ENCODE assay signal across 1 cellular context in the genomic region with DNA sequence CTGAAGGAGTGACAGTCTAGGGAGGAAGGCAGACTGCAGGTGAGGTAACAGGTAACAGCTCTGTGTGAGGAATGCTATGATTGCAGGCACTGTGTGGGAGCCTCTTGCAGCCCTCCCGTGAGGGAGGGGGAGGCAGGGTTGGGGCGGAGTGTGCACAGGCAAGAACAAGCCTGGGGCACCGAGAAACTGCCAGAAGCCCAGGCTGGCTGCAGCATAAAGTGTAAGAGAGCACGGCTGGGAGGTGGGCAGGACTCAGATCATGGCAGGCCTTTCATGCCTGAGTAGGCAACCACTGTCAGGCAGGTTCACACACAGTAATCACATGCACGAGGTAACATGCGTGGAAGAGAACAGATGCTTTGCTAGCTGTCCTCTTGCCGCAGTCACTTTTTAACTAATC.
TF ChIP-seq lines count a peak whose summit lies in the region.

No MANE protein-coding gene starts in this region.

TF ChIP-seq in K562, 482 proteins besides CTCF, POLR2A, EP300 and RAD21 (continued from another document):
- no peak for TF ChIP-seq CTBP1 (IDR thresholded peaks at IDR 0.05; ENCODE audit: borderline replicate concordance)
- TF ChIP-seq, protein P1, sequence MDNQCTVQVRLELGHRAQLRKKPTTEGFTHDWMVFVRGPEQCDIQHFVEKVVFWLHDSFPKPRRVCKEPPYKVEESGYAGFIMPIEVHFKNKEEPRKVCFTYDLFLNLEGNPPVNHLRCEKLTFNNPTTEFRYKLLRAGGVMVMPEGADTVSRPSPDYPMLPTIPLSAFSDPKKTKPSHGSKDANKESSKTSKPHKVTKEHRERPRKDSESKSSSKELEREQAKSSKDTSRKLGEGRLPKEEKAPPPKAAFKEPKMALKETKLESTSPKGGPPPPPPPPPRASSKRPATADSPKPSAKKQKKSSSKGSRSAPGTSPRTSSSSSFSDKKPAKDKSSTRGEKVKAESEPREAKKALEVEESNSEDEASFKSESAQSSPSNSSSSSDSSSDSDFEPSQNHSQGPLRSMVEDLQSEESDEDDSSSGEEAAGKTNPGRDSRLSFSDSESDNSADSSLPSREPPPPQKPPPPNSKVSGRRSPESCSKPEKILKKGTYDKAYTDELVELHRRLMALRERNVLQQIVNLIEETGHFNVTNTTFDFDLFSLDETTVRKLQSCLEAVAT (IDR thresholded peaks at IDR 0.05): no peak
- TF ChIP-seq ILK (tag; IDR thresholded peaks at IDR 0.05; ENCODE audit: borderline replicate concordance, low read depth): no peak
- no peak for TF ChIP-seq FOXJ3 (CRISPR knock-in tag; IDR thresholded peaks at IDR 0.05)
- TF ChIP-seq, protein P2, sequence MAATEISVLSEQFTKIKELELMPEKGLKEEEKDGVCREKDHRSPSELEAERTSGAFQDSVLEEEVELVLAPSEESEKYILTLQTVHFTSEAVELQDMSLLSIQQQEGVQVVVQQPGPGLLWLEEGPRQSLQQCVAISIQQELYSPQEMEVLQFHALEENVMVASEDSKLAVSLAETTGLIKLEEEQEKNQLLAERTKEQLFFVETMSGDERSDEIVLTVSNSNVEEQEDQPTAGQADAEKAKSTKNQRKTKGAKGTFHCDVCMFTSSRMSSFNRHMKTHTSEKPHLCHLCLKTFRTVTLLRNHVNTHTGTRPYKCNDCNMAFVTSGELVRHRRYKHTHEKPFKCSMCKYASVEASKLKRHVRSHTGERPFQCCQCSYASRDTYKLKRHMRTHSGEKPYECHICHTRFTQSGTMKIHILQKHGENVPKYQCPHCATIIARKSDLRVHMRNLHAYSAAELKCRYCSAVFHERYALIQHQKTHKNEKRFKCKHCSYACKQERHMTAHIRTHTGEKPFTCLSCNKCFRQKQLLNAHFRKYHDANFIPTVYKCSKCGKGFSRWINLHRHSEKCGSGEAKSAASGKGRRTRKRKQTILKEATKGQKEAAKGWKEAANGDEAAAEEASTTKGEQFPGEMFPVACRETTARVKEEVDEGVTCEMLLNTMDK (IDR thresholded peaks at IDR 0.05; ENCODE audit: borderline replicate concordance, insufficient read depth, low read depth, low read length, poor library complexity, severe bottlenecking): no peak
- no peak for TF ChIP-seq COPS2 (conservative IDR thresholded peaks at IDR 0.05)
- TF ChIP-seq, protein P3, sequence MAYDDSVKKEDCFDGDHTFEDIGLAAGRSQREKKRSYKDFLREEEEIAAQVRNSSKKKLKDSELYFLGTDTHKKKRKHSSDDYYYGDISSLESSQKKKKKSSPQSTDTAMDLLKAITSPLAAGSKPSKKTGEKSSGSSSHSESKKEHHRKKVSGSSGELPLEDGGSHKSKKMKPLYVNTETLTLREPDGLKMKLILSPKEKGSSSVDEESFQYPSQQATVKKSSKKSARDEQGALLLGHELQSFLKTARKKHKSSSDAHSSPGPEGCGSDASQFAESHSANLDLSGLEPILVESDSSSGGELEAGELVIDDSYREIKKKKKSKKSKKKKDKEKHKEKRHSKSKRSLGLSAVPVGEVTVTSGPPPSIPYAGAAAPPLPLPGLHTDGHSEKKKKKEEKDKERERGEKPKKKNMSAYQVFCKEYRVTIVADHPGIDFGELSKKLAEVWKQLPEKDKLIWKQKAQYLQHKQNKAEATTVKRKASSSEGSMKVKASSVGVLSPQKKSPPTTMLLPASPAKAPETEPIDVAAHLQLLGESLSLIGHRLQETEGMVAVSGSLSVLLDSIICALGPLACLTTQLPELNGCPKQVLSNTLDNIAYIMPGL (CRISPR knock-in tag; IDR thresholded peaks at IDR 0.05): no peak
- TF ChIP-seq MXI1 (IDR thresholded peaks at IDR 0.05; ENCODE audit: low read depth, low read length): no peak
- TF ChIP-seq ZNF586 (CRISPR knock-in tag; conservative IDR thresholded peaks at IDR 0.05): no peak
- no peak for TF ChIP-seq POLR3G (IDR thresholded peaks at IDR 0.05; ENCODE audit: extremely low read depth, insufficient read length, insufficient replicate concordance)
- TF ChIP-seq ETV5 (CRISPR knock-in tag; IDR thresholded peaks at IDR 0.05; ENCODE audit: low read depth): no peak
- TF ChIP-seq ZNF696 (CRISPR knock-in tag; conservative IDR thresholded peaks at IDR 0.05): no peak
- no peak for TF ChIP-seq SMARCB1 (IDR thresholded peaks at IDR 0.05; ENCODE audit: insufficient read length, low read depth)
- no peak for TF ChIP-seq NR2F6 (CRISPR knock-in tag; IDR thresholded peaks at IDR 0.05)
- no peak for TF ChIP-seq ZNF444 (CRISPR knock-in tag; IDR thresholded peaks at IDR 0.05)
TF ChIP-seq in K562: peak in this region for 0.
